1 cellular context compared by ENCODE assay signal in genomic region chr19:3365447-3366103, GRCh38.
TF ChIP-seq lines count a peak whose summit lies in the region.

No MANE protein-coding gene starts in this region.

TF ChIP-seq in HepG2, 621 proteins besides CTCF, POLR2A, EP300 and RAD21 (continued from another document):
- TF ChIP-seq HMGXB3 (CRISPR knock-in tag; IDR thresholded peaks at IDR 0.05; ENCODE audit: borderline replicate concordance), result no peak
- no peak for TF ChIP-seq ZFP41 (CRISPR knock-in tag; IDR thresholded peaks at IDR 0.05; ENCODE audit: borderline replicate concordance)
- TF ChIP-seq JUN (CRISPR knock-in tag; IDR thresholded peaks at IDR 0.05), result no peak
- no peak for TF ChIP-seq ZNF546 (CRISPR knock-in tag; conservative IDR thresholded peaks at IDR 0.05)
- TF ChIP-seq ZNF274 (CRISPR knock-in tag; IDR thresholded peaks at IDR 0.05), result no peak
- TF ChIP-seq CREB1 (IDR thresholded peaks at IDR 0.05), result no peak
- TF ChIP-seq CREB1 (CRISPR knock-in tag; IDR thresholded peaks at IDR 0.05), result no peak
- TF ChIP-seq KLF12 (CRISPR knock-in tag; IDR thresholded peaks at IDR 0.05; ENCODE audit: borderline replicate concordance), result no peak
- TF ChIP-seq ZBTB20 (CRISPR knock-in tag; IDR thresholded peaks at IDR 0.05; ENCODE audit: borderline replicate concordance, low read depth), result no peak
